In genomic region chr22:49950396-49950994, GRCh38 we compare ENCODE assay signal across 18 cellular contexts. TPM values are rescaled to one million over a fixed set of nuclear protein-coding genes. Genes with fewer than 3 reads are reported as not detected.
A peak's percentile ranks its signal among the peaks of the same experiment; 100 is the strongest.
DNase-seq lines count a peak whose midpoint lies in the region; TF ChIP-seq lines count a peak whose summit lies in the region.
"Had no signal": no experiment of that assay in that cellular context is flagged by ENCODE, and none has a peak within 500 bp of the region (broad histone marks: within the 10 kb centered on the region; RNA-seq: fewer than 3 reads in every experiment).

No MANE protein-coding gene starts in this region.

- no peaks in the 10 kb centered on the region for H3K9me3 Mint-ChIP-seq in activated T-cell treated with anti-CD3 and anti-CD28 coated beads, Interleukin-2, amount 50 U/mL, for 24 hours
- H3K9me3 Mint-ChIP-seq: activated T-helper 2 cell treated with anti-CD3 and anti-CD28 coated beads, Interferon-gamma antibody, Interleukin-2, Interleukin-4, amounts not matched to agents 10 μg/mL and 5 μg/mL and 100 μg/mL, durations not matched to agents 14 hours and 24 hours and 36 hours; CD8-positive, alpha-beta T cell; central memory CD8-positive, alpha-beta T cell; stimulated activated naive CD8-positive, alpha-beta T cell treated with anti-CD3 and anti-CD28 coated beads, Interleukin-15, Interleukin-2, amounts not matched to agents 100 ng/mL and 50 ng/mL, for 24 hours had no signal

- DNase-seq in activated T-cell treated with anti-CD3 and anti-CD28 coated beads, Interleukin-2, amount 50 U/mL, for 24 hours: no peak
- DNase-seq in activated T-cell treated with anti-CD3 and anti-CD28 coated beads for 4 hours: no peak
- no peak for DNase-seq in esophagus squamous epithelium (lab: John Stamatoyannopoulos, UW)
- DNase-seq in NCI-H774 (lab: John Stamatoyannopoulos, UW): no peak
- no peak for DNase-seq in KBM-7
- no peak for DNase-seq in NCI-H226
- DNase-seq in CD1c-positive myeloid dendritic cell (ENCODE audit: extremely low spot score): no peak
- DNase-seq: activated CD4-positive, alpha-beta memory T cell treated with anti-CD3 and anti-CD28 coated beads, Interleukin-2, amount 10 ng/mL, durations not matched to agents 7 days and 5 days; adrenal gland; NCI-H1694 treated with DMSO at 0.1 percent for 48 hours; NCI-H524 had no signal

- peak overlapping the region; percentile 66 for H2AFZ ChIP-seq in parathyroid adenoma

- intact Hi-C loops in esophagus squamous epithelium (cut with DNase I): no loop called here

- H3K27ac Mint-ChIP-seq in activated T-cell treated with anti-CD3 and anti-CD28 coated beads, Interleukin-2, amount 50 U/mL, for 24 hours: peak overlapping the region; percentile 68
- H3K27ac Mint-ChIP-seq: activated CD4-positive, alpha-beta memory T cell treated with anti-CD3 and anti-CD28 coated beads, Interleukin-2, amount 10 ng/mL, durations not matched to agents 7 days and 5 days; activated T-helper 2 cell treated with anti-CD3 and anti-CD28 coated beads, Interferon-gamma antibody, Interleukin-2, Interleukin-4, amounts not matched to agents 10 μg/mL and 5 μg/mL and 100 μg/mL, durations not matched to agents 14 hours and 24 hours and 36 hours; CD8-positive, alpha-beta T cell; stimulated activated naive CD8-positive, alpha-beta T cell treated with anti-CD3 and anti-CD28 coated beads, Interleukin-15, Interleukin-2, amounts not matched to agents 100 ng/mL and 50 ng/mL, for 24 hours had no signal

- no peak for TF ChIP-seq POLR2A in esophagus squamous epithelium (IDR thresholded peaks at IDR 0.05)

- no peaks in the 10 kb centered on the region for H3K36me3 Mint-ChIP-seq in activated T-cell treated with anti-CD3 and anti-CD28 coated beads, Interleukin-2, amount 50 U/mL, for 24 hours (ENCODE audit: low read depth)
- H3K36me3 Mint-ChIP-seq: CD8-positive, alpha-beta T cell had no signal

- H3K27me3 Mint-ChIP-seq in activated T-cell treated with anti-CD3 and anti-CD28 coated beads, Interleukin-2, amount 50 U/mL, for 24 hours: no peaks in the 10 kb centered on the region
- H3K27me3 Mint-ChIP-seq: activated CD4-positive, alpha-beta memory T cell treated with anti-CD3 and anti-CD28 coated beads, Interleukin-2, amount 10 ng/mL, durations not matched to agents 7 days and 5 days; central memory CD8-positive, alpha-beta T cell; stimulated activated naive CD8-positive, alpha-beta T cell treated with anti-CD3 and anti-CD28 coated beads, Interleukin-15, Interleukin-2, amounts not matched to agents 100 ng/mL and 50 ng/mL, for 24 hours had no signal

- TF ChIP-seq CTCF in esophagus squamous epithelium (IDR thresholded peaks at IDR 0.05): no peak
- TF ChIP-seq CTCF in parathyroid adenoma (IDR thresholded peaks at IDR 0.05): no peak

- H3K27ac ChIP-seq in esophagus squamous epithelium (peak overlapping the region; percentile 87 to 94 (median 91)), parathyroid adenoma (peak overlapping the region; percentile 7)
- H3K27ac ChIP-seq: adrenal gland, gastroesophageal sphincter had no signal

- H3K9ac ChIP-seq in parathyroid adenoma: no peak overlapping the region

- H3K27me3 ChIP-seq in esophagus squamous epithelium (no peaks in the 10 kb centered on the region), parathyroid adenoma (ENCODE audit: control insufficient read depth, insufficient read depth, low read length) (no peaks in the 10 kb centered on the region)
- H3K27me3 ChIP-seq: adrenal gland, gastroesophageal sphincter had no signal

- in situ Hi-C loops in KBM-7 (cut with MboI; ENCODE audit: low pct_unique_long_range_greater_than_20kb, low sequenced_read_pairs): no loop called here

- no peaks in the 10 kb centered on the region for H3K9me3 ChIP-seq in esophagus squamous epithelium
- H3K9me3 ChIP-seq in parathyroid adenoma (ENCODE audit: control insufficient read depth, low read length): no peaks in the 10 kb centered on the region
- H3K9me3 ChIP-seq: adrenal gland, gastroesophageal sphincter had no signal

- H3K4me1 Mint-ChIP-seq in activated T-cell treated with anti-CD3 and anti-CD28 coated beads, Interleukin-2, amount 50 U/mL, for 24 hours (ENCODE audit: low read depth): peaks cover 16% of the 10 kb centered on the region

- peaks cover 65 to 100% (median 75%) of the 10 kb centered on the region in 3 donors for H3K4me1 ChIP-seq in esophagus squamous epithelium
- peaks cover 8% of the 10 kb centered on the region for H3K4me1 ChIP-seq in parathyroid adenoma

- H3K4me3 ChIP-seq in esophagus squamous epithelium: no peak overlapping the region
- H3K4me3 ChIP-seq in parathyroid adenoma (ENCODE audit: low read depth, low read length): no peak overlapping the region
- H3K4me3 ChIP-seq: adrenal gland, gastroesophageal sphincter, GM12878 had no signal

- WGBS in esophagus squamous epithelium, 2 donors: 40% methylated on average over 2 of the region's 18 CpGs; no CpG with 5 or more reads in 1 of the 2 donors

- no peaks in the 10 kb centered on the region for H3K36me3 ChIP-seq in esophagus squamous epithelium
- H3K36me3 ChIP-seq in parathyroid adenoma (ENCODE audit: control insufficient read depth, insufficient read depth, low read length): no peaks in the 10 kb centered on the region
- H3K36me3 ChIP-seq: adrenal gland, gastroesophageal sphincter had no signal

- H3K4me3 Mint-ChIP-seq in activated T-cell treated with anti-CD3 and anti-CD28 coated beads, Interleukin-2, amount 50 U/mL, for 24 hours: no peak overlapping the region
- H3K4me3 Mint-ChIP-seq: activated CD4-positive, alpha-beta memory T cell treated with anti-CD3 and anti-CD28 coated beads, Interleukin-2, amount 10 ng/mL, durations not matched to agents 7 days and 5 days; CD8-positive, alpha-beta T cell; central memory CD8-positive, alpha-beta T cell; stimulated activated naive CD8-positive, alpha-beta T cell treated with anti-CD3 and anti-CD28 coated beads, Interleukin-15, Interleukin-2, amounts not matched to agents 100 ng/mL and 50 ng/mL, for 24 hours had no signal

- H3K79me2 ChIP-seq in parathyroid adenoma: no peaks in the 10 kb centered on the region

- peak overlapping the region; percentile 17 for H3K4me2 ChIP-seq in parathyroid adenoma (ENCODE audit: low read length)

RNA-seq across cellular contexts. Expression of gene PIM3, which starts 10.1 kb away (rescaled TPM):
- total RNA-seq in esophagus squamous epithelium: 10 to 100 TPM; 43.8 to 75.7 (median 52.1) TPM

RNA-seq across cellular contexts. Expression of gene CRELD2, which starts 32.1 kb away (rescaled TPM):
- 10 to 100 TPM; 22.7 to 45.7 (median 35.5) TPM for total RNA-seq in esophagus squamous epithelium

RNA-seq across cellular contexts. Expression of gene ALG12, which starts 32.3 kb away (rescaled TPM):
- total RNA-seq in esophagus squamous epithelium: 10 to 100 TPM; 12.8 to 16.6 (median 13.0) TPM
